12 cellular contexts compared by ENCODE assay signal in the genomic region with DNA sequence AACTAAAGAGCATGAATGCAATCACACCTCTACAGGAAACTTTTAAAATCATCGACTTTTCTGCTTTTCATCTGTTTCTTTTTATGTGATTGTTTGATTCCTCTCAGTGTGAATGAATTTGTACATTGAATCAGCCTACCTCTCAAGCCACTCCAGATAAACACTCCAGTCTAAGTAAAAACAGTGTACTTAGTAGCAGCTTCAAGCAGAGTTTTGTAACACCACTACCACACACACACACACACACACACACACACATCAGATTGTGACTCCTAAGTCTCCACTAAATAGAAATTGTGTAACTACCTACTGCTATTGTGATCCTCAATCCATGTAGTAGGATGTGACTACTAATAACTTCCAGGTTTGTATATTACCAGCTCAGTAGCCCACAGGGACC.
"Had no signal": no experiment of that assay in that cellular context is flagged by ENCODE, and none has a peak within 500 bp of the region (broad histone marks: within the 10 kb centered on the region; RNA-seq: fewer than 3 reads in every experiment).

No MANE protein-coding gene starts in this region.

- H3K9me3 Mint-ChIP-seq: activated B cell treated with CpG ODN at 0.5 μM for 24 hours; activated CD4-positive, alpha-beta T cell treated with anti-CD3 and anti-CD28 coated beads, Interleukin-2, amount 10 ng/mL, durations not matched to agents 24 days and 14 days; activated naive CD4-positive, alpha-beta T cell treated with anti-CD3 and anti-CD28 coated beads for 36 hours; mesothelial cell of epicardium; stimulated activated effector memory CD8-positive, alpha-beta T cell treated with anti-CD3 and anti-CD28 coated beads, Interleukin-12 subunit alpha, Interleukin-12 subunit beta, amount 100 ng/mL, for 72 hours; T-helper 2 cell treated with Interferon-gamma antibody and Interleukin-4, amounts not matched to agents 5 μg/mL and 100 μg/mL, for 36 hours had no signal

- DNase-seq: activated B cell treated with CpG ODN at 0.5 μM for 24 hours; activated CD4-positive, alpha-beta T cell treated with anti-CD3 and anti-CD28 coated beads, Interleukin-2, amount 10 ng/mL, durations not matched to agents 24 days and 14 days; activated naive CD4-positive, alpha-beta T cell treated with anti-CD3 and anti-CD28 coated beads for 36 hours; activated T-cell treated with anti-CD3 and anti-CD28 coated beads for 4 hours; foreskin melanocyte; retina; stimulated activated CD4-positive, alpha-beta T cell treated with anti-CD3 and anti-CD28 coated beads, Interleukin-12 subunit alpha, Interleukin-12 subunit beta, amount 100 ng/mL, for 4 hours; stimulated activated CD4-positive, alpha-beta T cell treated with anti-CD3 and anti-CD28 coated beads, Interleukin-2, amount 100 ng/mL, for 24 hours had no signal

- H3K27me3 Mint-ChIP-seq: activated B cell treated with CpG ODN at 0.5 μM for 24 hours; activated CD4-positive, alpha-beta T cell treated with anti-CD3 and anti-CD28 coated beads, Interleukin-2, amount 10 ng/mL, durations not matched to agents 24 days and 14 days had no signal

- H3K4me1 Mint-ChIP-seq: mesothelial cell of epicardium had no signal

- H3K4me3 Mint-ChIP-seq: activated B cell treated with CpG ODN at 0.5 μM for 24 hours; activated CD4-positive, alpha-beta T cell treated with anti-CD3 and anti-CD28 coated beads, Interleukin-2, amount 10 ng/mL, durations not matched to agents 24 days and 14 days; activated naive CD4-positive, alpha-beta T cell treated with anti-CD3 and anti-CD28 coated beads for 36 hours; mesothelial cell of epicardium; stimulated activated effector memory CD8-positive, alpha-beta T cell treated with anti-CD3 and anti-CD28 coated beads, Interleukin-12 subunit alpha, Interleukin-12 subunit beta, amount 100 ng/mL, for 72 hours; T-helper 2 cell treated with Interferon-gamma antibody and Interleukin-4, amounts not matched to agents 5 μg/mL and 100 μg/mL, for 36 hours had no signal

- ATAC-seq: esophagus mucosa; stimulated activated effector memory CD8-positive, alpha-beta T cell treated with anti-CD3 and anti-CD28 coated beads, Interleukin-12 subunit alpha, Interleukin-12 subunit beta, amount 100 ng/mL, for 72 hours had no signal

- H3K27ac Mint-ChIP-seq: activated B cell treated with CpG ODN at 0.5 μM for 24 hours; activated CD4-positive, alpha-beta T cell treated with anti-CD3 and anti-CD28 coated beads, Interleukin-2, amount 10 ng/mL, durations not matched to agents 24 days and 14 days; activated naive CD4-positive, alpha-beta T cell treated with anti-CD3 and anti-CD28 coated beads for 36 hours; mesothelial cell of epicardium; stimulated activated effector memory CD8-positive, alpha-beta T cell treated with anti-CD3 and anti-CD28 coated beads, Interleukin-12 subunit alpha, Interleukin-12 subunit beta, amount 100 ng/mL, for 72 hours; T-helper 2 cell treated with Interferon-gamma antibody and Interleukin-4, amounts not matched to agents 5 μg/mL and 100 μg/mL, for 36 hours had no signal
